In the genomic region with DNA sequence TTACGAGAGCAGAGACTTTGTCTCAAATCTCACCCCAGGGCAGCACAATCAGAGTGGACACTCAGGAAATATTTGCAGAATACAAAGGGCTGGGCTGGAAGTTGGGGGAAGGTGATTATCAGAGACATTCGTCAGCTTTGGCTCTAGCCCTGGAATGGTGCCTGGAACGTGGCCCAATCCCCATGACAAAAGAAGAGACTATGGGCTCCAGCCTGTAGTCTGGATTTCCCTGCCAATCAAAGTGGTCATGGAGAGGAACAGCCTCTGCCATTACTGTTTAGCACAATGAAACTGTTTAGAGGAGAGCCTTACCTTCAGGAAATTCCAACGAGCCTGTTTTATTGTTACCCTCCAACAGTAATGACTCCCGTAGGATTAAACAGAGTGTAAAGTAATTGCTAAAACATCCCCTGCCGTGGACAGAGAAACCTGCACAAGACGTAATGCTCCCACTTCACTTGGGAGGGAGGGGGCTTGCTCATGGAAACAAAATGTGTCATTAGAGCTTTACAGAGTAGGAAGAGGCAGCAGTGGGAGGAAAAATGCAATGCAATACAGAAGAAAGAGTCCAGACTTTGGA, we compare ENCODE assay signal across 12 cellular contexts.
A peak's percentile ranks its signal among the peaks of the same experiment; 100 is the strongest.
DNase-seq lines count a peak whose midpoint lies in the region; ATAC-seq and TF ChIP-seq lines count a peak whose summit lies in the region.
"Had no signal": no experiment of that assay in that cellular context is flagged by ENCODE, and none has a peak within 500 bp of the region (broad histone marks: within the 10 kb centered on the region; RNA-seq: fewer than 3 reads in every experiment).

No MANE protein-coding gene starts in this region.

- H3K4me3 ChIP-seq in BE2C (ENCODE audit: low read depth, low read length): peak overlapping the region; percentile 35
- H3K4me3 ChIP-seq: GM12878 had no signal

- peak; percentile 40 for DNase-seq in BE2C
- peak; percentile 33 for DNase-seq in NCI-H1105 (lab: John Stamatoyannopoulos, UW)
- no peak for DNase-seq in endothelial cell (ENCODE audit: low spot score)
- peak; percentile 30 for DNase-seq in mesenteric fat pad (ENCODE audit: low spot score)
- DNase-seq in NOMO-1 treated with dmso at 0.1 percent for 144 hours (lab: John Stamatoyannopoulos, UW; ENCODE audit: unreplicated experiment): no peak
- no peak for DNase-seq in NCI-H1694 treated with DMSO at 0.1 percent for 48 hours (lab: John Stamatoyannopoulos, UW)
- DNase-seq in T-helper 17 cell: no peak
- DNase-seq: activated CD4-positive, CD25-positive, alpha-beta regulatory T cell; CD4-positive, alpha-beta T cell had no signal

- no peaks in the 10 kb centered on the region for H3K36me3 Mint-ChIP-seq in endothelial cell (ENCODE audit: low read depth, unreplicated experiment)
- no peaks in the 10 kb centered on the region for H3K36me3 Mint-ChIP-seq in T-helper 17 cell (ENCODE audit: low read depth)

- H3K4me1 ChIP-seq in BE2C: peaks cover 5% of the 10 kb centered on the region

- no peak for TF ChIP-seq CTCF in BE2C (IDR thresholded peaks at IDR 0.05; ENCODE audit: low read depth, low read length)
- TF ChIP-seq CTCF in endothelial cell (IDR thresholded peaks at IDR 0.05; ENCODE audit: unreplicated experiment): no peak

- H3K4me3 Mint-ChIP-seq in endothelial cell (ENCODE audit: unreplicated experiment): no peak overlapping the region
- H3K4me3 Mint-ChIP-seq in T-helper 17 cell: no peak overlapping the region
- H3K4me3 Mint-ChIP-seq: CD4-positive, alpha-beta T cell had no signal

- H3K36me3 ChIP-seq in BE2C: no peaks in the 10 kb centered on the region

- no peaks in the 10 kb centered on the region for H3K9me3 ChIP-seq in BE2C
- H3K9me3 ChIP-seq in T-helper 17 cell (ENCODE audit: control insufficient read depth, low read length, poor library complexity, severe bottlenecking): no peaks in the 10 kb centered on the region

- no peaks in the 10 kb centered on the region for H3K9me3 Mint-ChIP-seq in endothelial cell (ENCODE audit: unreplicated experiment)
- H3K9me3 Mint-ChIP-seq: CD4-positive, alpha-beta T cell had no signal

- H3K27ac Mint-ChIP-seq in endothelial cell (ENCODE audit: unreplicated experiment): peak overlapping the region; percentile 6
- no peak overlapping the region for H3K27ac Mint-ChIP-seq in T-helper 17 cell
- H3K27ac Mint-ChIP-seq: activated T-helper 2 cell treated with anti-CD3 and anti-CD28 coated beads, Interferon-gamma antibody, Interleukin-2, Interleukin-4, amounts not matched to agents 10 μg/mL and 5 μg/mL and 100 μg/mL, durations not matched to agents 14 hours and 24 hours and 36 hours; CD4-positive, alpha-beta T cell had no signal

- peaks cover 10% of the 10 kb centered on the region for H3K4me1 Mint-ChIP-seq in endothelial cell (ENCODE audit: unreplicated experiment)
- no peaks in the 10 kb centered on the region for H3K4me1 Mint-ChIP-seq in T-helper 17 cell

- H3K27me3 Mint-ChIP-seq in endothelial cell (ENCODE audit: unreplicated experiment): no peaks in the 10 kb centered on the region
- H3K27me3 Mint-ChIP-seq in T-helper 17 cell: no peaks in the 10 kb centered on the region
- H3K27me3 Mint-ChIP-seq: CD4-positive, alpha-beta T cell had no signal

- ATAC-seq in GM19351 (IDR thresholded peaks at IDR 0.05; ENCODE audit: unreplicated experiment) (no peak), T-helper 17 cell (no peak)
- ATAC-seq: GM12878 had no signal

- H3K27me3 ChIP-seq in BE2C: no peaks in the 10 kb centered on the region

Comparison
In these comparisons a context has a peak if more than half of its experiments do, and no peak if none do; other contexts are left out.
1. DNase-seq: peak in BE2C (single experiment), NCI-H1105 (single experiment) and mesenteric fat pad (single experiment); none in endothelial cell (single experiment), NOMO-1 treated with dmso at 0.1 percent for 144 hours (single experiment), NCI-H1694 treated with DMSO at 0.1 percent for 48 hours (single experiment) and T-helper 17 cell (0 of 3).